ENCODE assay signal across 8 cellular contexts in the genomic region with DNA sequence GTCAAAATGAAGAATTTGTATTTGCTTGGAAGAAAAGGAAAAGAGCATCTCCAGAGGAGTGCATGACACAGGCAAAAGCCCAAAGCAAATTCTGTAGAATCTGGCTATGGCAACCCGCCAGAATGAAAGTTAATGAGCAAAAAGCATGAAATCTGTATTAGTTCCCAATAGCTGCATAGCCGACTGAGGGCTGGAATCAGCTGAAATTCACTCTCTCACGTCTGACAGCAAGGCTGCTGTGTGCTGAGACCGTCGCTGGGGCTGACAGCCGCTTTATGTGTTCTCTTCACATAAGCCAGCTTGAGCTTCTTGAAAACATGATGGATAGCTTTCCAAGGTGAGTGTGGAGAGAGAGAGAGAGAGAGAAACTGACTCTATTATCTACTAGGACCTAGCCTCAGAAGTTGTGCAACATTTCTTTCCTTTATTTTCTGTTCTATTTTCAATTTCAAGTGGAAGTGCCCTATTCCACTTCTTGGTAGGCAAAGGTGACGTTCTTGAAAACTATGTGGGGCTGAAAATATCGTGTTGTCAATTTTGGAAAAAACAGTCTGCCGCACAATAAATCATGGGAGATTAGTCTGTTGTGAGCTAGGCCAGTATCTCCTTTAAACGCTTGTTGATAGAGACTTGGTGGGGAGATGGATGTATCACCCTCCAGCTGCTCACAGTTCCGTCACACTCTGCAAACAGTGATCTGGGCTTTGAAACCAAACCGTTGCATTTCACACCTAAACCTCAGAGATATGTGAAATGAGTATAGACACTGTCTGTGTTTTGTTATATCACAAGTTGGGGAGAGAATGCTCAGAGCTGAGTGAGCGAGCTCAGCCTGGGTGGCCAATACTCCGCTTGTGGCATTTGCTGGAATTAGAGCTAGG.
DNase-seq lines count a peak whose midpoint lies in the region; ATAC-seq and TF ChIP-seq lines count a peak whose summit lies in the region.

No MANE protein-coding gene starts in this region.

- no peaks in the 10 kb centered on the region for H3K27me3 Mint-ChIP-seq in endodermal cell (ENCODE audit: insufficient read depth)

- H3K9ac ChIP-seq in endodermal cell (ENCODE audit: extremely low read depth, low read length, poor library complexity, severe bottlenecking) = no peak overlapping the region

- no peak overlapping the region for H3K27ac Mint-ChIP-seq in endodermal cell

- H3K27me3 ChIP-seq in SJCRH30 (no peaks in the 10 kb centered on the region), endodermal cell (ENCODE audit: control insufficient read depth, insufficient read depth, low read length, poor library complexity, severe bottlenecking) (no peaks in the 10 kb centered on the region), stomach (no peaks in the 10 kb centered on the region)

- H3K4me1 Mint-ChIP-seq in endodermal cell = no peaks in the 10 kb centered on the region

- intact Hi-C loops in stomach (cut with DNase I; ENCODE audit: low total_unique reads) = no loop called here

- no peak overlapping the region for H3K4me3 Mint-ChIP-seq in endodermal cell

- DNase-seq in SJCRH30 (peak; percentile 55 to 67), endodermal cell (peak; percentile 42), stomach (no peak), NCI-H2171 (lab: John Stamatoyannopoulos, UW) (no peak), GDM1 (lab: John Stamatoyannopoulos, UW) (no peak), kidney tubule cell (ENCODE audit: low spot score) (no peak)

- H3K4me3 ChIP-seq in SJCRH30 (peak overlapping the region; percentile 49), endodermal cell (ENCODE audit: low read length) (no peak overlapping the region), stomach (peak overlapping the region in 1 of 4 donors; percentile 19)

- H3K9me3 Mint-ChIP-seq in endodermal cell = peaks cover 13% of the 10 kb centered on the region

- TF ChIP-seq CTCF in endodermal cell (conservative IDR thresholded peaks at IDR 0.05) (no peak), stomach (IDR thresholded peaks at IDR 0.05) (no peak)

- H3K9me3 ChIP-seq in SJCRH30 (replicated peaks) (no peaks in the 10 kb centered on the region), endodermal cell (ENCODE audit: control insufficient read depth, low read length) (no peaks in the 10 kb centered on the region), stomach (no peaks in the 10 kb centered on the region)

- no peak for TF ChIP-seq POLR2A in stomach (IDR thresholded peaks at IDR 0.05)

- WGBS in endodermal cell (ENCODE audit: insufficient coverage in 1 of 2, insufficient read length in 1 of 2), 2 experiments = 89 to 95% methylated on average over 7 to 14 of the region's 14 CpGs
- WGBS in stomach, 5 donors = 57 to 68% (median 63%) methylated on average over 14 of the region's 14 CpGs

- H3K4me1 ChIP-seq in SJCRH30 (peaks cover 12% of the 10 kb centered on the region; the same call in 1 of the 2 replicates), endodermal cell (ENCODE audit: control insufficient read depth, insufficient read depth, low read length) (no peaks in the 10 kb centered on the region), stomach (peaks cover 0 to 31% (median 4%) of the 10 kb centered on the region in 4 donors)

- no peaks in the 10 kb centered on the region for H3K36me3 Mint-ChIP-seq in endodermal cell (ENCODE audit: low read depth)

- no peak for TF ChIP-seq EP300 in stomach (IDR thresholded peaks at IDR 0.05)

- H3K36me3 ChIP-seq in SJCRH30 (no peaks in the 10 kb centered on the region), endodermal cell (ENCODE audit: control insufficient read depth, insufficient read depth, low read length) (no peaks in the 10 kb centered on the region), stomach (no peaks in the 10 kb centered on the region)

- ATAC-seq in GM18858 (IDR thresholded peaks at IDR 0.05; ENCODE audit: unreplicated experiment) (peak; percentile 98), GM21786 (IDR thresholded peaks at IDR 0.05; ENCODE audit: unreplicated experiment) (peak; percentile 98)

- H3K27ac ChIP-seq in SJCRH30 = peak overlapping the region; percentile 80
- H3K27ac ChIP-seq in endodermal cell (ENCODE audit: low read depth, low read length) = no peak overlapping the region
- H3K27ac ChIP-seq in stomach = peak overlapping the region in 4 of 5 donors; percentile 8 to 59 (median 49)

Comparison
In these comparisons a context has a peak if more than half of its experiments do, and no peak if none do; other contexts are left out.
1. DNase-seq: peak in SJCRH30 (2 of 2) and endodermal cell (single experiment); none in stomach (single experiment), NCI-H2171 (single experiment), GDM1 (single experiment) and kidney tubule cell (single experiment).